ENCODE assay signal across 33 cellular contexts in the genomic region with DNA sequence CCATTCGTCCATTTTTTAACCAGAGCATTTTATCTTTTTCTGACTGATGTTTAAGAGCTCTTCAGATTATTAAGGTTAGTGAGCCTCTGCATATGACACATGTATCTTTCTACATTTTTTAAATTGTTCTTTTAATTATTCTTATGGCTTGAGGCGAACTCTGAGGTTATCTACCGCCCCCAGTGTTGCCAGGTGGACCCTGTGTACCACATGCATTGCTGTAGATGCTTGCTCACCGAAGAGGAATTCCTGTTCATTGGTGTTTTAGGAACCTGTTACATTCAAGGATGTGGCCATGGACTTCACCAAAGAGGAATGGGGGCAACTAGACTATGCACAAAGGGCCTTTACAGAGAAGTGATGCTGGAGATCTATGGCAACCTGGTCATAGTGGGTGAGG.
"Had no signal": no experiment of that assay in that cellular context is flagged by ENCODE, and none has a peak within 500 bp of the region (broad histone marks: within the 10 kb centered on the region; RNA-seq: fewer than 3 reads in every experiment).

No MANE protein-coding gene starts in this region.

- H3K27ac Mint-ChIP-seq: activated B cell treated with CpG ODN at 0.5 μM for 24 hours; activated CD8-positive, alpha-beta T cell treated with anti-CD3 and anti-CD28 coated beads for 36 hours; activated naive CD4-positive, alpha-beta T cell treated with anti-CD3 and anti-CD28 coated beads for 36 hours; activated naive CD4-positive, alpha-beta T cell treated with anti-CD3 and anti-CD28 coated beads, Interleukin-2, amount 50 U/mL, for 24 hours; activated naive CD8-positive, alpha-beta T cell treated with anti-CD3 and anti-CD28 coated beads for 36 hours; activated naive CD8-positive, alpha-beta T cell treated with anti-CD3 and anti-CD28 coated beads, Interleukin-2, amount 50 U/mL, for 24 hours; activated T-helper 1 cell treated with anti-CD3 and anti-CD28 coated beads, Interleukin-12 subunit alpha, Interleukin-12 subunit beta, Interleukin-2, Interleukin-4 antibody, amounts not matched to agents 30 ng/mL and 10 ng/mL and 1 ng/mL, durations not matched to agents 14 hours and 24 hours and 36 hours; activated T-helper 2 cell treated with anti-CD3 and anti-CD28 coated beads, Interferon-gamma antibody, Interleukin-2, Interleukin-4, amounts not matched to agents 10 μg/mL and 5 μg/mL and 100 μg/mL, durations not matched to agents 14 hours and 24 hours and 36 hours; endodermal cell; T-helper 17 cell; T-helper 2 cell treated with Interferon-gamma antibody and Interleukin-4, amounts not matched to agents 5 μg/mL and 100 μg/mL, for 36 hours had no signal

- H3K36me3 Mint-ChIP-seq: activated naive CD8-positive, alpha-beta T cell treated with anti-CD3 and anti-CD28 coated beads for 36 hours had no signal

- H3K9me3 Mint-ChIP-seq: activated B cell treated with CpG ODN at 0.5 μM for 24 hours had no signal

- H3K27me3 ChIP-seq: adrenal gland, body of pancreas, dorsolateral prefrontal cortex, heart left ventricle had no signal

- H3K9me3 ChIP-seq: adrenal gland, body of pancreas, heart left ventricle had no signal

- H3K36me3 ChIP-seq: adrenal gland, heart left ventricle, WERI-Rb-1 had no signal

- H3K27ac ChIP-seq: adrenal gland, body of pancreas, dorsolateral prefrontal cortex, heart left ventricle, WERI-Rb-1 had no signal

- H3K4me3 ChIP-seq: adrenal gland, body of pancreas, dorsolateral prefrontal cortex, heart left ventricle had no signal

- FAIRE-seq: colon, frontal cortex had no signal

- H3K4me3 Mint-ChIP-seq: activated B cell treated with CpG ODN at 0.5 μM for 24 hours; activated CD8-positive, alpha-beta T cell treated with anti-CD3 and anti-CD28 coated beads for 36 hours; activated naive CD4-positive, alpha-beta T cell treated with anti-CD3 and anti-CD28 coated beads for 36 hours; activated naive CD4-positive, alpha-beta T cell treated with anti-CD3 and anti-CD28 coated beads, Interleukin-2, amount 50 U/mL, for 24 hours; activated naive CD8-positive, alpha-beta T cell treated with anti-CD3 and anti-CD28 coated beads for 36 hours; activated naive CD8-positive, alpha-beta T cell treated with anti-CD3 and anti-CD28 coated beads, Interleukin-2, amount 50 U/mL, for 24 hours; activated T-helper 1 cell treated with anti-CD3 and anti-CD28 coated beads, Interleukin-12 subunit alpha, Interleukin-12 subunit beta, Interleukin-2, Interleukin-4 antibody, amounts not matched to agents 30 ng/mL and 10 ng/mL and 1 ng/mL, durations not matched to agents 14 hours and 24 hours and 36 hours; endodermal cell; T-helper 17 cell; T-helper 2 cell treated with Interferon-gamma antibody and Interleukin-4, amounts not matched to agents 5 μg/mL and 100 μg/mL, for 36 hours had no signal

- H3K4me1 Mint-ChIP-seq: activated B cell treated with CpG ODN at 0.5 μM for 24 hours; activated naive CD4-positive, alpha-beta T cell treated with anti-CD3 and anti-CD28 coated beads, Interleukin-2, amount 50 U/mL, for 24 hours; activated naive CD8-positive, alpha-beta T cell treated with anti-CD3 and anti-CD28 coated beads for 36 hours; endodermal cell; T-helper 17 cell had no signal

- H3K27me3 Mint-ChIP-seq: activated CD8-positive, alpha-beta T cell treated with anti-CD3 and anti-CD28 coated beads for 36 hours had no signal

- DNase-seq: activated B cell treated with CpG ODN at 0.5 μM for 24 hours; activated CD4-positive, alpha-beta T cell treated with anti-CD3 and anti-CD28 coated beads for 48 hours; activated CD4-positive, alpha-beta T cell treated with anti-CD3 and anti-CD28 coated beads, Interleukin-2, amount 50 U/mL, for 1 hour; activated CD4-positive, alpha-beta T cell treated with anti-CD3 and anti-CD28 coated beads, Interleukin-2, amount 50 U/mL, for 48 hours; activated CD8-positive, alpha-beta memory T cell treated with anti-CD3 and anti-CD28 coated beads for 24 hours; activated CD8-positive, alpha-beta T cell treated with anti-CD3 and anti-CD28 coated beads for 36 hours; activated effector memory CD4-positive, alpha-beta T cell treated with anti-CD3 and anti-CD28 coated beads, Interleukin-2, amount 50 U/mL, for 16 hours; activated naive CD4-positive, alpha-beta T cell treated with anti-CD3 and anti-CD28 coated beads for 36 hours; activated naive CD8-positive, alpha-beta T cell treated with anti-CD3 and anti-CD28 coated beads for 36 hours; activated naive CD8-positive, alpha-beta T cell treated with anti-CD3 and anti-CD28 coated beads, Interleukin-2, amount 50 U/mL, for 24 hours; activated T-cell treated with anti-CD3 and anti-CD28 coated beads, Interleukin-2, amount 50 U/mL, for 48 hours; adrenal gland; amygdala; aorta; body of pancreas; dorsolateral prefrontal cortex; effector memory CD4-positive, alpha-beta T cell; endodermal cell; foreskin fibroblast; glutamatergic neuron; heart left ventricle; T-helper 1 cell; T-helper 17 cell; T1000; WERI-Rb-1 had no signal

- ATAC-seq: activated CD4-positive, CD25-positive, alpha-beta regulatory T cell treated with anti-CD3 and anti-CD28 coated beads, Interleukin-2, amount 50 U/mL, for 24 hours; activated CD8-positive, alpha-beta T cell treated with anti-CD3 and anti-CD28 coated beads for 36 hours; activated naive CD8-positive, alpha-beta T cell treated with anti-CD3 and anti-CD28 coated beads, Interleukin-2, amount 50 U/mL, for 24 hours; body of pancreas; esophagus mucosa; heart left ventricle; T-helper 17 cell had no signal

- H3K4me1 ChIP-seq: adrenal gland, body of pancreas, heart left ventricle had no signal
